In the genomic region with DNA sequence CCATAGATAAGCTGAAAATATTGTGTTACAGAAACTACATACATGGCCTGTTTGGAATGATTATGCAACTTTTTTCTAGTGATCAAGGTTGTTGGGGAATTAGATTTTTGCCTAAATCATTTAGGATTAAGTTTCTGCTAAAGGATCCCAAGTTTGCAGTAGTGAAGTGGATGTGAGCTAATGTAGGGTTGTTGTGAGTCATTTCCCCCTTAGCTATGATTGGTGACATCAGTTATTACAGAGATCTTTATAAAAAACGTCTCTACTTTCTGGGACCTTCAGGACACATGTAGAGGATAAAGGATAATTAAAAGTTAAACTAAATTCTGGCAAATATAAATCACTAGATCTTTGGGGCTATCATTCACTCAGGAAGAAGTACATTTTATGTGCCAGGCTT, we compare ENCODE assay signal across 35 cellular contexts.
DNase-seq lines count a peak whose midpoint lies in the region; ATAC-seq, FAIRE-seq and TF ChIP-seq lines count a peak whose summit lies in the region.
"Had no signal": no experiment of that assay in that cellular context is flagged by ENCODE, and none has a peak within 500 bp of the region (broad histone marks: within the 10 kb centered on the region; RNA-seq: fewer than 3 reads in every experiment).

No MANE protein-coding gene starts in this region.

- CTCF ChIA-PET in HEK293 (lab: Yijun Ruan, JAX) = interaction anchor here (0.6 to 1.2 kb wide), 3 partner anchors 16 to 774 kb away, joined by 3 read pairs; no protein-coding TSS in a partner anchor
- CTCF ChIA-PET in activated CD4-positive, alpha-beta memory T cell treated with anti-CD3 and anti-CD28 coated beads, Interleukin-2, amount 10 ng/mL, durations not matched to agents 7 days and 5 days (lab: Charles Lee) = interaction anchor here (1.5 kb wide), 1 partner anchor 23 kb away, joined by 3 read pairs; no protein-coding TSS in a partner anchor

- DNase-seq in A172 (ENCODE audit: low spot score) (peak; percentile 13), fibroblast of pulmonary artery (ENCODE audit: low read depth) (peak; percentile 14), HUDEP-2 (lab: John Stamatoyannopoulos, UW; ENCODE audit: unreplicated experiment in 76 of 76) (no peak), D721Med (ENCODE audit: insufficient read length, low spot score) (no peak)
- DNase-seq in activated CD4-positive, alpha-beta memory T cell treated with anti-CD3 and anti-CD28 coated beads, Interleukin-2, amount 10 ng/mL, durations not matched to agents 7 days and 5 days = no peak
- DNase-seq: 8988T; activated B cell treated with CpG ODN at 0.5 μM for 24 hours; activated CD4-positive, alpha-beta T cell treated with anti-CD3 and anti-CD28 coated beads, Interleukin-2, amount 50 U/mL, for 1 hour; activated CD8-positive, alpha-beta memory T cell treated with anti-CD3 and anti-CD28 coated beads, Interleukin-2, amount 10 ng/mL, durations not matched to agents 7 days and 5 days; activated naive CD4-positive, alpha-beta T cell; activated T-cell treated with anti-CD3 and anti-CD28 coated beads, Interleukin-2, amount 50 U/mL, for 48 hours; CD8-positive, alpha-beta T cell; effector memory CD4-positive, alpha-beta T cell; GDM1; Kasumi-1; left ventricle myocardium superior; midbrain; naive thymus-derived CD4-positive, alpha-beta T cell; NCI-H1048; NCI-H187; NCI-H2171; NCI-H510A; nucleus accumbens; psoas muscle; SIG-M5; sigmoid colon; stimulated activated naive CD4-positive, alpha-beta T cell treated with Interleukin-2 at 50 U/mL for 16 hours; testis; uterus had no signal

- TF ChIP-seq CTCF in HEK293 (tag by site-specific recombination; IDR thresholded peaks at IDR 0.05) = no peak
- TF ChIP-seq CTCF in fibroblast of pulmonary artery (IDR thresholded peaks at IDR 0.05; ENCODE audit: low read length, missing control alignments) = no peak
- no peak for TF ChIP-seq CTCF in D721Med (IDR thresholded peaks at IDR 0.05; ENCODE audit: insufficient read depth, missing control alignments)

- H3K27me3 Mint-ChIP-seq in activated CD4-positive, alpha-beta memory T cell treated with anti-CD3 and anti-CD28 coated beads, Interleukin-2, amount 10 ng/mL, durations not matched to agents 7 days and 5 days = peaks cover 21% of the 10 kb centered on the region

- H3K27ac Mint-ChIP-seq in activated CD4-positive, alpha-beta memory T cell treated with anti-CD3 and anti-CD28 coated beads, Interleukin-2, amount 10 ng/mL, durations not matched to agents 7 days and 5 days = no peak overlapping the region
- H3K27ac Mint-ChIP-seq: activated B cell treated with CpG ODN at 0.5 μM for 24 hours; activated CD8-positive, alpha-beta memory T cell treated with anti-CD3 and anti-CD28 coated beads, Interleukin-2, amount 10 ng/mL, durations not matched to agents 7 days and 5 days; CD8-positive, alpha-beta T cell; naive thymus-derived CD4-positive, alpha-beta T cell had no signal

- no peaks in the 10 kb centered on the region for H3K4me1 Mint-ChIP-seq in activated CD4-positive, alpha-beta memory T cell treated with anti-CD3 and anti-CD28 coated beads, Interleukin-2, amount 10 ng/mL, durations not matched to agents 7 days and 5 days
- H3K4me1 Mint-ChIP-seq: activated B cell treated with CpG ODN at 0.5 μM for 24 hours; activated CD8-positive, alpha-beta memory T cell treated with anti-CD3 and anti-CD28 coated beads, Interleukin-2, amount 10 ng/mL, durations not matched to agents 7 days and 5 days had no signal

- no peaks in the 10 kb centered on the region for H3K4me1 ChIP-seq in HEK293 (ENCODE audit: control insufficient read depth, insufficient read depth, low read length)
- H3K4me1 ChIP-seq: sigmoid colon, testis, uterus had no signal

- no peak overlapping the region for H3K27ac ChIP-seq in HEK293 (ENCODE audit: extremely low read depth, low read depth, low read length)
- H3K27ac ChIP-seq: psoas muscle, sigmoid colon, testis, uterus had no signal

- H3K9me3 ChIP-seq in HEK293 (ENCODE audit: control insufficient read depth, insufficient read depth, low read depth, low read length) = no peaks in the 10 kb centered on the region
- H3K9me3 ChIP-seq: HAP-1, psoas muscle, sigmoid colon, testis, uterus had no signal

- no peaks in the 10 kb centered on the region for H3K9me3 Mint-ChIP-seq in activated CD4-positive, alpha-beta memory T cell treated with anti-CD3 and anti-CD28 coated beads, Interleukin-2, amount 10 ng/mL, durations not matched to agents 7 days and 5 days
- H3K9me3 Mint-ChIP-seq: activated B cell treated with CpG ODN at 0.5 μM for 24 hours; CD8-positive, alpha-beta T cell; naive thymus-derived CD4-positive, alpha-beta T cell had no signal

- H3K4me3 ChIP-seq in HEK293 (ENCODE audit: low read depth, low read length) = no peak overlapping the region
- no peak overlapping the region for H3K4me3 ChIP-seq in fibroblast of pulmonary artery (replicated peaks; ENCODE audit: low read depth, low read length)
- H3K4me3 ChIP-seq: HAP-1, psoas muscle, sigmoid colon, testis, uterus had no signal

- peak; percentile 84 for ATAC-seq in SK-N-SH treated with all-trans-retinoic acid at 6 μM for 48 hours
- no peak for ATAC-seq in GM21723 (IDR thresholded peaks at IDR 0.05; ENCODE audit: unreplicated experiment)
- ATAC-seq: activated CD8-positive, alpha-beta memory T cell treated with anti-CD3 and anti-CD28 coated beads, Interleukin-2, amount 10 ng/mL, durations not matched to agents 7 days and 5 days; CD8-positive, alpha-beta T cell; left ventricle myocardium superior; naive thymus-derived CD4-positive, alpha-beta T cell had no signal

- H3K36me3 ChIP-seq in HEK293 (ENCODE audit: control insufficient read depth in 2 of 2, insufficient read depth in 1 of 2, low read length in 2 of 2) = no peaks in the 10 kb centered on the region
- H3K36me3 ChIP-seq: HAP-1, sigmoid colon, uterus had no signal

- H3K4me3 Mint-ChIP-seq in activated CD4-positive, alpha-beta memory T cell treated with anti-CD3 and anti-CD28 coated beads, Interleukin-2, amount 10 ng/mL, durations not matched to agents 7 days and 5 days = no peak overlapping the region
- H3K4me3 Mint-ChIP-seq: activated B cell treated with CpG ODN at 0.5 μM for 24 hours; activated CD8-positive, alpha-beta memory T cell treated with anti-CD3 and anti-CD28 coated beads, Interleukin-2, amount 10 ng/mL, durations not matched to agents 7 days and 5 days; CD8-positive, alpha-beta T cell; naive thymus-derived CD4-positive, alpha-beta T cell had no signal

- no peak for FAIRE-seq in D721Med (lab: Jason Lieb, UNC)
- FAIRE-seq: colon, islet of Langerhans had no signal

- POLR2A ChIA-PET in HEK293 (lab: Yijun Ruan, JAX) = no interaction called here
- POLR2A ChIA-PET in activated CD4-positive, alpha-beta memory T cell treated with anti-CD3 and anti-CD28 coated beads, Interleukin-2, amount 10 ng/mL, durations not matched to agents 7 days and 5 days (lab: Charles Lee) = no interaction called here

- no peaks in the 10 kb centered on the region for H3K36me3 Mint-ChIP-seq in activated CD4-positive, alpha-beta memory T cell treated with anti-CD3 and anti-CD28 coated beads, Interleukin-2, amount 10 ng/mL, durations not matched to agents 7 days and 5 days (ENCODE audit: low read depth)
- H3K36me3 Mint-ChIP-seq: activated CD8-positive, alpha-beta memory T cell treated with anti-CD3 and anti-CD28 coated beads, Interleukin-2, amount 10 ng/mL, durations not matched to agents 7 days and 5 days; CD8-positive, alpha-beta T cell had no signal

TF ChIP-seq in HEK293, 187 proteins besides CTCF, POLR2A, EP300 and RAD21:
- TF ChIP-seq ZNF555 (tag by site-specific recombination; conservative IDR thresholded peaks at IDR 0.05) = no peak
- no peak for TF ChIP-seq ZNF585B (tag by site-specific recombination; IDR thresholded peaks at IDR 0.05)
- TF ChIP-seq, protein P1, sequence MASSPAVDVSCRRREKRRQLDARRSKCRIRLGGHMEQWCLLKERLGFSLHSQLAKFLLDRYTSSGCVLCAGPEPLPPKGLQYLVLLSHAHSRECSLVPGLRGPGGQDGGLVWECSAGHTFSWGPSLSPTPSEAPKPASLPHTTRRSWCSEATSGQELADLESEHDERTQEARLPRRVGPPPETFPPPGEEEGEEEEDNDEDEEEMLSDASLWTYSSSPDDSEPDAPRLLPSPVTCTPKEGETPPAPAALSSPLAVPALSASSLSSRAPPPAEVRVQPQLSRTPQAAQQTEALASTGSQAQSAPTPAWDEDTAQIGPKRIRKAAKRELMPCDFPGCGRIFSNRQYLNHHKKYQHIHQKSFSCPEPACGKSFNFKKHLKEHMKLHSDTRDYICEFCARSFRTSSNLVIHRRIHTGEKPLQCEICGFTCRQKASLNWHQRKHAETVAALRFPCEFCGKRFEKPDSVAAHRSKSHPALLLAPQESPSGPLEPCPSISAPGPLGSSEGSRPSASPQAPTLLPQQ (tag by site-specific recombination; IDR thresholded peaks at IDR 0.05) = peak; percentile 42; the same call in 1 of the 2 replicates
- TF ChIP-seq ZNF629 (tag by site-specific recombination; IDR thresholded peaks at IDR 0.05) = 0 out of 2 replicates have a peak, but pooled peaks have one; percentile 15
- TF ChIP-seq ZNF76 (tag by site-specific recombination; IDR thresholded peaks at IDR 0.05; ENCODE audit: borderline replicate concordance, low read depth) = no peak

TF ChIP-seq in SK-N-SH treated with all-trans-retinoic acid at 6 μM for 48 hours, 23 proteins besides CTCF, POLR2A, EP300 and RAD21 (continues in another document):
- TF ChIP-seq GLIS3 (CRISPR knock-in tag; IDR thresholded peaks at IDR 0.05) = no peak
- no peak for TF ChIP-seq CSDC2 (CRISPR knock-in tag; IDR thresholded peaks at IDR 0.05)
- TF ChIP-seq ZNF565 (CRISPR knock-in tag; conservative IDR thresholded peaks at IDR 0.05; ENCODE audit: low read depth) = no peak
- TF ChIP-seq, protein P2, sequence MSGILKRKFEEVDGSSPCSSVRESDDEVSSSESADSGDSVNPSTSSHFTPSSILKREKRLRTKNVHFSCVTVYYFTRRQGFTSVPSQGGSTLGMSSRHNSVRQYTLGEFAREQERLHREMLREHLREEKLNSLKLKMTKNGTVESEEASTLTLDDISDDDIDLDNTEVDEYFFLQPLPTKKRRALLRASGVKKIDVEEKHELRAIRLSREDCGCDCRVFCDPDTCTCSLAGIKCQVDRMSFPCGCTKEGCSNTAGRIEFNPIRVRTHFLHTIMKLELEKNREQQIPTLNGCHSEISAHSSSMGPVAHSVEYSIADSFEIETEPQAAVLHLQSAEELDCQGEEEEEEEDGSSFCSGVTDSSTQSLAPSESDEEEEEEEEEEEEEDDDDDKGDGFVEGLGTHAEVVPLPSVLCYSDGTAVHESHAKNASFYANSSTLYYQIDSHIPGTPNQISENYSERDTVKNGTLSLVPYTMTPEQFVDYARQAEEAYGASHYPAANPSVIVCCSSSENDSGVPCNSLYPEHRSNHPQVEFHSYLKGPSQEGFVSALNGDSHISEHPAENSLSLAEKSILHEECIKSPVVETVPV (CRISPR knock-in tag; IDR thresholded peaks at IDR 0.05) = no peak
- TF ChIP-seq BACH2 (CRISPR knock-in tag; IDR thresholded peaks at IDR 0.05; ENCODE audit: borderline replicate concordance) = no peak

Comparison
In these comparisons a context has a peak if more than half of its experiments do, and no peak if none do; other contexts are left out.
1. DNase-seq: peak in A172 (single experiment) and fibroblast of pulmonary artery (single experiment); none in activated CD4-positive, alpha-beta memory T cell treated with anti-CD3 and anti-CD28 coated beads, Interleukin-2, amount 10 ng/mL, durations not matched to agents 7 days and 5 days (single experiment), HUDEP-2 (0 of 76) and D721Med (single experiment).